ENCODE assay signal across 8 cellular contexts in the genomic region with DNA sequence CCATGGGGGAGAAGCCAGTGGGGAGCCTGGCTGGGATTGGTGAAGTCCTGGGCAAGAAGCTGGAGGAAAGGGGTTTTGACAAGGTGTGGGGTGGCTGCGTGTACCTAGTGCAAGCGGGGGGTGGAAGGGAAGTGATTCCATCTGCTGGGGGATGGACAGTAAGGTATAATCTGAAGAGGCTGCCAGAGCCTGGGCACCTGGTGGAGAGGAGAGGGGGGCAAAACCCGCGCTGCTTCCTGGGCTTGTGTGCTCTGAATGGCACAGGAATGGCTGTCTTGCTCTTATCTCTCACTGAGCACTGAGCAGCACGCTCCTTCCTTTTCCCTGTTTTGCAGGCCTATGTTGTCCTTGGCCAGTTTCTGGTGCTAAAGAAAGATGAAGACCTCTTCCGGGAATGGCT. TPM values are rescaled to one million over a fixed set of nuclear protein-coding genes. Genes with fewer than 3 reads are reported as not detected.
DNase-seq lines count a peak whose midpoint lies in the region; ATAC-seq and TF ChIP-seq lines count a peak whose summit lies in the region.

No MANE protein-coding gene starts in this region.

- H3K9me3 ChIP-seq in CD4-positive, CD25-positive, alpha-beta regulatory T cell (ENCODE audit: control insufficient read depth in 2 of 2, low read length in 2 of 2): no peaks in the 10 kb centered on the region
- H3K9me3 ChIP-seq in ectodermal cell (ENCODE audit: control insufficient read depth, low read length) (no peaks in the 10 kb centered on the region), neural progenitor cell (ENCODE audit: low read depth) (no peaks in the 10 kb centered on the region)

- peaks cover 34% of the 10 kb centered on the region for H3F3A ChIP-seq in neural progenitor cell (ENCODE audit: low read depth)

- H3K36me3 ChIP-seq in CD4-positive, CD25-positive, alpha-beta regulatory T cell (ENCODE audit: control insufficient read depth, insufficient read depth, low read length): peaks cover 30% of the 10 kb centered on the region
- peaks cover 31% of the 10 kb centered on the region for H3K36me3 ChIP-seq in ectodermal cell (ENCODE audit: control insufficient read depth, insufficient read depth, low read length)
- H3K36me3 ChIP-seq in neural progenitor cell: peaks cover 4% of the 10 kb centered on the region

- 88 to 91% methylated on average over 6 of the region's 6 CpGs for WGBS in ectodermal cell, 2 experiments

- H3K27ac Mint-ChIP-seq in CD4-positive, CD25-positive, alpha-beta regulatory T cell: peak overlapping the region in 2 of 3 donors; percentile 71 to 98
- peak overlapping the region; percentile 79 for H3K27ac Mint-ChIP-seq in neural progenitor cell

- H3K9me3 Mint-ChIP-seq in CD4-positive, CD25-positive, alpha-beta regulatory T cell: no peaks in the 10 kb centered on the region
- no peaks in the 10 kb centered on the region for H3K9me3 Mint-ChIP-seq in neural progenitor cell

- H3K27ac ChIP-seq in CD4-positive, CD25-positive, alpha-beta regulatory T cell (ENCODE audit: insufficient read depth, low read length, poor library complexity, severe bottlenecking): peak overlapping the region; percentile 91
- H3K27ac ChIP-seq in ectodermal cell (ENCODE audit: insufficient read depth, low read depth, low read length, poor library complexity, severe bottlenecking) (no peak overlapping the region), neural progenitor cell (no peak overlapping the region)

- peaks cover 32% of the 10 kb centered on the region for H3K4me1 ChIP-seq in CD4-positive, CD25-positive, alpha-beta regulatory T cell (ENCODE audit: control insufficient read depth, insufficient read depth, low read length, poor library complexity, severe bottlenecking)
- H3K4me1 ChIP-seq in ectodermal cell (ENCODE audit: control insufficient read depth, insufficient read depth, low read length) (peaks cover 7% of the 10 kb centered on the region), neural progenitor cell (peaks cover 15% of the 10 kb centered on the region)

- peaks cover 0 to 48% (median 26%) of the 10 kb centered on the region in 4 donors for H3K4me1 Mint-ChIP-seq in CD4-positive, CD25-positive, alpha-beta regulatory T cell
- H3K4me1 Mint-ChIP-seq in neural progenitor cell: peaks cover 30% of the 10 kb centered on the region

- DNase-seq in CD4-positive, CD25-positive, alpha-beta regulatory T cell: no peak
- peak; percentile 15 for DNase-seq in NCI-H69 (lab: John Stamatoyannopoulos, UW)
- no peak for DNase-seq in neural progenitor cell (ENCODE audit: low spot score)
- DNase-seq in dedifferentiated amniotic fluid mesenchymal stem cell (ENCODE audit: extremely low spot score): no peak
- no peak for DNase-seq in NCI-H446 (lab: John Stamatoyannopoulos, UW)
- DNase-seq in GM19238 (ENCODE audit: insufficient read length, low spot score): no peak

- no peak for ATAC-seq in CD4-positive, CD25-positive, alpha-beta regulatory T cell (ENCODE audit: low read depth in 2 of 2)
- ATAC-seq in HG03442 (IDR thresholded peaks at IDR 0.05; ENCODE audit: unreplicated experiment): no peak

- peaks cover 6% of the 10 kb centered on the region for H4K20me1 ChIP-seq in neural progenitor cell (ENCODE audit: low read depth)

- H3K36me3 Mint-ChIP-seq in CD4-positive, CD25-positive, alpha-beta regulatory T cell: peaks cover 19% of the 10 kb centered on the region
- H3K36me3 Mint-ChIP-seq in neural progenitor cell: peaks cover 22% of the 10 kb centered on the region

- H3K27me3 Mint-ChIP-seq in CD4-positive, CD25-positive, alpha-beta regulatory T cell: peaks cover 13% of the 10 kb centered on the region
- peaks cover 14% of the 10 kb centered on the region for H3K27me3 Mint-ChIP-seq in neural progenitor cell (ENCODE audit: insufficient read depth, low read depth)

- TF ChIP-seq CTCF in neural progenitor cell (IDR thresholded peaks at IDR 0.05): no peak

- peak overlapping the region; percentile 83 for H3K4me3 ChIP-seq in CD4-positive, CD25-positive, alpha-beta regulatory T cell (ENCODE audit: low read depth, low read length)
- peak overlapping the region; percentile 96 for H3K4me3 ChIP-seq in ectodermal cell (ENCODE audit: insufficient read depth, low read depth, low read length)
- peak overlapping the region; percentile 80 for H3K4me3 ChIP-seq in neural progenitor cell

- peak overlapping the region; percentile 83 for H3K4me2 ChIP-seq in neural progenitor cell

- H3K79me2 ChIP-seq in neural progenitor cell (ENCODE audit: low read depth): peaks cover 38% of the 10 kb centered on the region

- H3K27me3 ChIP-seq in CD4-positive, CD25-positive, alpha-beta regulatory T cell (ENCODE audit: control insufficient read depth, insufficient read depth, low read length): no peaks in the 10 kb centered on the region
- H3K27me3 ChIP-seq in ectodermal cell (ENCODE audit: control insufficient read depth, insufficient read depth, low read length, poor library complexity, severe bottlenecking): no peaks in the 10 kb centered on the region
- no peaks in the 10 kb centered on the region for H3K27me3 ChIP-seq in neural progenitor cell

- H3K4me3 Mint-ChIP-seq in CD4-positive, CD25-positive, alpha-beta regulatory T cell: peak overlapping the region; percentile 88 to 100 (median 96)
- H3K4me3 Mint-ChIP-seq in neural progenitor cell: peak overlapping the region; percentile 100

- no peak overlapping the region for H2AFZ ChIP-seq in neural progenitor cell (replicated peaks)

- peak overlapping the region; percentile 86 for H3K9ac ChIP-seq in neural progenitor cell

RNA-seq across cellular contexts. Expression of gene BANF1, which starts 1.0 kb away (rescaled TPM):
- 41.8 TPM for total RNA-seq in CD4-positive, CD25-positive, alpha-beta regulatory T cell
- polyA plus RNA-seq in CD4-positive, CD25-positive, alpha-beta regulatory T cell: 100 to 1,000 TPM; 134 to 170 (median 148) TPM
- 325 TPM for polyA plus RNA-seq in ectodermal cell (2013, experiment 1 of 4)
- 296 TPM for polyA plus RNA-seq in ectodermal cell (2013, experiment 2 of 4)
- 189 TPM for polyA plus RNA-seq in ectodermal cell (2013, experiment 3 of 4)
- 229 TPM for polyA plus RNA-seq in ectodermal cell (2013, experiment 4 of 4)
- total RNA-seq in neural progenitor cell (ENCODE audit: low replicate concordance): 39.8 and 80.9 TPM in 2 replicates

RNA-seq across cellular contexts. Expression of gene EIF1AD, which starts 1.3 kb away (rescaled TPM):
- 61.3 TPM for total RNA-seq in CD4-positive, CD25-positive, alpha-beta regulatory T cell
- 10 to 100 TPM; 16.7 to 20.7 (median 18.6) TPM for polyA plus RNA-seq in CD4-positive, CD25-positive, alpha-beta regulatory T cell
- polyA plus RNA-seq in ectodermal cell (2013, experiment 1 of 4): 33.9 TPM
- 30.9 TPM for polyA plus RNA-seq in ectodermal cell (2013, experiment 2 of 4)
- polyA plus RNA-seq in ectodermal cell (2013, experiment 3 of 4): 23.2 TPM
- polyA plus RNA-seq in ectodermal cell (2013, experiment 4 of 4): 22.7 TPM
- 22.2 and 26.3 TPM in 2 replicates for total RNA-seq in neural progenitor cell (ENCODE audit: low replicate concordance)

RNA-seq across cellular contexts. Expression of gene CST6, which starts 8.5 kb away (rescaled TPM):
- not detected for total RNA-seq in CD4-positive, CD25-positive, alpha-beta regulatory T cell
- not detected for polyA plus RNA-seq in CD4-positive, CD25-positive, alpha-beta regulatory T cell
- not detected for polyA plus RNA-seq in ectodermal cell (2013, experiment 1 of 4)
- polyA plus RNA-seq in ectodermal cell (2013, experiment 2 of 4): not detected
- polyA plus RNA-seq in ectodermal cell (2013, experiment 3 of 4): not detected
- 0.32 TPM for polyA plus RNA-seq in ectodermal cell (2013, experiment 4 of 4)
- 0.50 TPM in 1 of 2 replicates, not detected in the other for total RNA-seq in neural progenitor cell (ENCODE audit: low replicate concordance)

RNA-seq across cellular contexts. Expression of gene CATSPER1, which starts 23.0 kb away (rescaled TPM):
- not detected for total RNA-seq in CD4-positive, CD25-positive, alpha-beta regulatory T cell
- not detected for polyA plus RNA-seq in CD4-positive, CD25-positive, alpha-beta regulatory T cell
- polyA plus RNA-seq in ectodermal cell (2013, experiment 1 of 4): not detected
- polyA plus RNA-seq in ectodermal cell (2013, experiment 2 of 4): not detected
- polyA plus RNA-seq in ectodermal cell (2013, experiment 3 of 4): not detected
- not detected for polyA plus RNA-seq in ectodermal cell (2013, experiment 4 of 4)
- not detected in 2 replicates for total RNA-seq in neural progenitor cell (ENCODE audit: low replicate concordance)

RNA-seq across cellular contexts. Expression of gene SART1, which starts 41.8 kb away (rescaled TPM):
- 94.0 TPM for total RNA-seq in CD4-positive, CD25-positive, alpha-beta regulatory T cell
- polyA plus RNA-seq in CD4-positive, CD25-positive, alpha-beta regulatory T cell: 10 to 100 TPM; 15.8 to 22.7 (median 19.8) TPM
- polyA plus RNA-seq in ectodermal cell (2013, experiment 1 of 4): 66.3 TPM
- 53.1 TPM for polyA plus RNA-seq in ectodermal cell (2013, experiment 2 of 4)
- polyA plus RNA-seq in ectodermal cell (2013, experiment 3 of 4): 51.5 TPM
- polyA plus RNA-seq in ectodermal cell (2013, experiment 4 of 4): 46.6 TPM
- total RNA-seq in neural progenitor cell (ENCODE audit: low replicate concordance): 8.6 and 39.5 TPM in 2 replicates
